In the genomic region with DNA sequence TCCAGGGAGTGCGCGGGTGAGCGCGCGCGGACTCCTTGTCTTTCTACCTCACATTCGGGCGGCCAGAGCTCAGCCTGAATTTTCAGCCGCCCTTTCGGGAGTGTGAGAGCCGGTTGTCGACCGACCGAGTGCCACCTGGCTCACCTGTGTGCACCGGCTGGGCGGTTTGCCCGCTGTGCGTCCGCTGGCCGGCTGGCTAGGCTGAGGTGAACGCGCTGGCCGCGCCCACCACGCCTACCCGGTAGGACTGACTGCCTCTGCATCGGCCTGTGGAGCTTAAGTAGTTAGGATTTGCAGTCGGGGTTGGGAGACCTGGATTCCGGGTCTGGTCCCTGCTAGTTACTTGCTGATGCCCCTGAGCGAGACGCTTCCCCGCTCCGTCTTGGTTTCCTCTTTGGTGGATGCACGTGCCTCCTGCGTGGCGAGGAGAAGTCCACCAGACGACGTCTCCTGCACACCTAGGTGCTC, we compare ENCODE assay signal across 1 cellular context.
TF ChIP-seq lines count a peak whose summit lies in the region.

No MANE protein-coding gene starts in this region.

TF ChIP-seq in HCT116, 20 proteins besides CTCF, POLR2A, EP300 and RAD21 (continued from another document):
- TF ChIP-seq, protein P1, sequence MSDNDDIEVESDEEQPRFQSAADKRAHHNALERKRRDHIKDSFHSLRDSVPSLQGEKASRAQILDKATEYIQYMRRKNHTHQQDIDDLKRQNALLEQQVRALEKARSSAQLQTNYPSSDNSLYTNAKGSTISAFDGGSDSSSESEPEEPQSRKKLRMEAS (IDR thresholded peaks at IDR 0.05): 0 out of 2 replicates have a peak, but pooled peaks have one; percentile 11
